17 cellular contexts compared by ENCODE assay signal in the genomic region with DNA sequence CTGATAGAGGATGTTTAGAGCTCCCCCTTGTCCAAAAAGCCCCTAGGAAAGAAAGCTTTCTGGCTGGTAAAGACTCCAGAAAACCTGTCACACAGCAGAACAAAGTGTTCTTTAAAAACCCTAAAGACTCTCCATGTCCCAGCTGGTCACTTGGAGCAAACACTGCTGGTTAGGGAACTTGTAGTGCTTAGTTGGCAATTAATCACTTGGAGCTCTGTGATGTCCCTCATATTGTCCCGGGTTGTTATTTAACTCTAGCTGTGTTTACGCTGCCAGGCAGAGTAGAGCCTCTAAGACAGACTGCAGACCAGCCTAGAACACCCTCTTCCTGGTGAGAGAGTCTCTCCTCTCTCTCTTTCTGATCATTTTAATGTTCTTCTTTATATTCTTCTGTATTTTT.
"Had no signal": no experiment of that assay in that cellular context is flagged by ENCODE, and none has a peak within 500 bp of the region (broad histone marks: within the 10 kb centered on the region; RNA-seq: fewer than 3 reads in every experiment).

No MANE protein-coding gene starts in this region.

- H3K27me3 ChIP-seq: esophagus muscularis mucosa, ovary, transverse colon, uterus had no signal

- ATAC-seq: naive thymus-derived CD4-positive, alpha-beta T cell had no signal

- H3K4me3 ChIP-seq: coronary artery, esophagus muscularis mucosa, ovary, transverse colon, uterus had no signal

- H3K36me3 ChIP-seq: esophagus muscularis mucosa, ovary, transverse colon, uterus had no signal

- H3K27ac ChIP-seq: coronary artery, ovary, transverse colon, uterus had no signal

- H3K4me1 ChIP-seq: transverse colon, uterus had no signal

- DNase-seq: activated CD4-positive, alpha-beta T cell treated with anti-CD3 and anti-CD28 coated beads, Interleukin-2, amount 10 ng/mL, durations not matched to agents 24 days and 14 days; activated CD8-positive, alpha-beta memory T cell treated with anti-CD3 and anti-CD28 coated beads, Interleukin-2, amount 50 U/mL, for 4 hours; activated effector memory CD4-positive, alpha-beta T cell treated with Interleukin-2 at 50 U/mL for 16 hours; activated naive CD4-positive, alpha-beta T cell treated with anti-CD3 and anti-CD28 coated beads, Interleukin-2, amount 10 ng/mL, durations not matched to agents 7 days and 5 days; activated T-cell treated with anti-CD3 and anti-CD28 coated beads, Interleukin-2, amount 50 U/mL, for 48 hours; hippocampal formation; mesendoderm; naive thymus-derived CD4-positive, alpha-beta T cell; stimulated activated CD4-positive, alpha-beta T cell treated with anti-CD3 and anti-CD28 coated beads, Interleukin-12 subunit alpha, Interleukin-12 subunit beta, amount 100 ng/mL, for 4 hours; stimulated activated CD4-positive, alpha-beta T cell treated with anti-CD3 and anti-CD28 coated beads, Interleukin-1b, Interleukin-23, amount 100 ng/mL, for 48 hours; stimulated activated naive CD4-positive, alpha-beta T cell treated with Interleukin-2 at 50 U/mL for 16 hours; T1000; transverse colon; uterus had no signal

- H3K9me3 ChIP-seq: ovary, transverse colon, uterus had no signal
